9 cellular contexts compared by ENCODE assay signal in the genomic region with DNA sequence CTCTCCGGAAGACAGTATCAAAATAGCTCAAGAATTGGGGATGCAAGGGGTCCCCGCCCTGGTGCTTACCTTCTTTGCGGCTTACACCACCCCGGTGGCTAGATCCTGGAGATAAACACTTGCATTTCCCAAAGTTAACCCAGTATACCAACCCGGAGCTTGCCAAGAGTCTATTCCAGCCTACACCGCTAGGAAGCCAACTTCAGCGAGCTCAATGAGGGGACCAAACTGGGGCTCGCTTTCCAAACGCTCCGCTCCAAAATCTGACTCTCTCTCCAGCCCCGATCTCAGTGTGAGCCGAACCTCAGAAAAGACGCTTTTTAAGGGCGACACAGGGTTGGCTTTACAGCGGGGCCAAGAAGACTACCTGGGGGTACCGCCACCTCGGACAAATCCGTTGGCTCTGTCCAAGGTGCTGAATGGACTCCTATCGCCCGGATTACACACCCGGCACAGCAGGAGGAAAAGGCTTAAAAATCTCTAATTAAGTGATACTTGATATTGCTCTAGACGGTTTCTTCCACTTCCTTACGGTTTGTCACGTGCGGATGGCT. TPM values are rescaled to one million over a fixed set of nuclear protein-coding genes. Genes with fewer than 3 reads are reported as not detected.
DNase-seq lines count a peak whose midpoint lies in the region; ATAC-seq and TF ChIP-seq lines count a peak whose summit lies in the region.
"Had no signal": no experiment of that assay in that cellular context is flagged by ENCODE, and none has a peak within 500 bp of the region (broad histone marks: within the 10 kb centered on the region; RNA-seq: fewer than 3 reads in every experiment).

No MANE protein-coding gene starts in this region.

- DNase-seq in heart left ventricle (peak in 2 of 5 donors; percentile 26 to 38), cardiac septum (ENCODE audit: low spot score) (no peak), SK-N-DZ (ENCODE audit: low spot score) (peak; percentile 54), glomerular visceral epithelial cell (ENCODE audit: extremely low spot score) (peak; percentile 49), type B pancreatic cell (ENCODE audit: extremely low spot score, unreplicated experiment) (peak; percentile 72)
- DNase-seq in activated T-helper 2 cell treated with anti-CD3 and anti-CD28 coated beads, Interferon-gamma antibody, Interleukin-2, Interleukin-4, amounts not matched to agents 10 μg/mL and 5 μg/mL and 100 μg/mL, durations not matched to agents 14 hours and 24 hours and 36 hours (ENCODE audit: low spot score) = no peak
- DNase-seq: stimulated activated CD4-positive, alpha-beta T cell treated with anti-CD3 and anti-CD28 coated beads, Interleukin-12 subunit alpha, Interleukin-12 subunit beta, amount 100 ng/mL, for 4 hours had no signal

- H3K4me1 Mint-ChIP-seq in type B pancreatic cell (ENCODE audit: unreplicated experiment) = peaks cover 20% of the 10 kb centered on the region
- H3K4me1 Mint-ChIP-seq in activated T-helper 2 cell treated with anti-CD3 and anti-CD28 coated beads, Interferon-gamma antibody, Interleukin-2, Interleukin-4, amounts not matched to agents 10 μg/mL and 5 μg/mL and 100 μg/mL, durations not matched to agents 14 hours and 24 hours and 36 hours (ENCODE audit: low read depth) = peaks cover 3% of the 10 kb centered on the region

- no peaks in the 10 kb centered on the region for H3K9me3 Mint-ChIP-seq in type B pancreatic cell
- H3K9me3 Mint-ChIP-seq in activated T-helper 2 cell treated with anti-CD3 and anti-CD28 coated beads, Interferon-gamma antibody, Interleukin-2, Interleukin-4, amounts not matched to agents 10 μg/mL and 5 μg/mL and 100 μg/mL, durations not matched to agents 14 hours and 24 hours and 36 hours = peaks cover 11% of the 10 kb centered on the region

- H3K27me3 ChIP-seq in heart left ventricle = peaks cover 23 to 86% (median 59%) of the 10 kb centered on the region in 9 donors

- TF ChIP-seq CTCF in heart left ventricle (IDR thresholded peaks at IDR 0.05) (no peak), type B pancreatic cell (conservative IDR thresholded peaks at IDR 0.05) (peak; percentile 69)

- ATAC-seq in heart left ventricle (peak in 3 of 4 donors; percentile 44 to 53 (median 50)), HG03095 (IDR thresholded peaks at IDR 0.05; ENCODE audit: unreplicated experiment) (no peak), GM21423 (IDR thresholded peaks at IDR 0.05; ENCODE audit: unreplicated experiment) (no peak)

- no peak overlapping the region for H3K27ac ChIP-seq in heart left ventricle

- 3 to 5% (median 4%) methylated on average over 25 of the region's 25 CpGs for WGBS in heart left ventricle, 4 donors

- H3K27ac Mint-ChIP-seq in type B pancreatic cell = peak overlapping the region; percentile 15
- no peak overlapping the region for H3K27ac Mint-ChIP-seq in activated T-helper 2 cell treated with anti-CD3 and anti-CD28 coated beads, Interferon-gamma antibody, Interleukin-2, Interleukin-4, amounts not matched to agents 10 μg/mL and 5 μg/mL and 100 μg/mL, durations not matched to agents 14 hours and 24 hours and 36 hours

- peaks cover 0 to 34% (median 5%) of the 10 kb centered on the region in 12 donors for H3K4me1 ChIP-seq in heart left ventricle

- peak overlapping the region; percentile 92 for H3K4me3 Mint-ChIP-seq in type B pancreatic cell
- no peak overlapping the region for H3K4me3 Mint-ChIP-seq in activated T-helper 2 cell treated with anti-CD3 and anti-CD28 coated beads, Interferon-gamma antibody, Interleukin-2, Interleukin-4, amounts not matched to agents 10 μg/mL and 5 μg/mL and 100 μg/mL, durations not matched to agents 14 hours and 24 hours and 36 hours (ENCODE audit: low read depth)

- H3K9me3 ChIP-seq in heart left ventricle = no peaks in the 10 kb centered on the region

- no peaks in the 10 kb centered on the region for H3K36me3 Mint-ChIP-seq in type B pancreatic cell
- no peaks in the 10 kb centered on the region for H3K36me3 Mint-ChIP-seq in activated T-helper 2 cell treated with anti-CD3 and anti-CD28 coated beads, Interferon-gamma antibody, Interleukin-2, Interleukin-4, amounts not matched to agents 10 μg/mL and 5 μg/mL and 100 μg/mL, durations not matched to agents 14 hours and 24 hours and 36 hours (ENCODE audit: low read depth)

- H3K4me3 ChIP-seq in heart left ventricle = no peak overlapping the region

- no peaks in the 10 kb centered on the region for H3K36me3 ChIP-seq in heart left ventricle

- intact Hi-C loops in heart left ventricle (cut with DNase I) = no loop called here
- intact Hi-C loops in cardiac septum (cut with DNase I) = no loop called here
- intact Hi-C loops in activated T-helper 2 cell treated with anti-CD3 and anti-CD28 coated beads, Interferon-gamma antibody, Interleukin-2, Interleukin-4, amounts not matched to agents 10 μg/mL and 5 μg/mL and 100 μg/mL, durations not matched to agents 14 hours and 24 hours and 36 hours (cut with micrococcal nuclease) = loop anchor here (2.0 kb wide), 1 partner anchor 22 kb away; no protein-coding TSS in a partner anchor

- H3K27me3 Mint-ChIP-seq in type B pancreatic cell = peaks cover 94% of the 10 kb centered on the region
- H3K27me3 Mint-ChIP-seq in activated T-helper 2 cell treated with anti-CD3 and anti-CD28 coated beads, Interferon-gamma antibody, Interleukin-2, Interleukin-4, amounts not matched to agents 10 μg/mL and 5 μg/mL and 100 μg/mL, durations not matched to agents 14 hours and 24 hours and 36 hours (ENCODE audit: low read depth) = peaks cover 60% of the 10 kb centered on the region

- TF ChIP-seq POLR2A in heart left ventricle (IDR thresholded peaks at IDR 0.05) = no peak

RNA-seq across cellular contexts. Expression of gene BDNF, which starts 20.1 kb away (rescaled TPM):
- total RNA-seq in heart left ventricle = 1 to 10 TPM; 2.1 to 8.5 (median 3.8) TPM
- 1 to 10 TPM in 1 of 2 donors, under 1 TPM in 1; 0.93 to 3.1 TPM for polyA plus RNA-seq in heart left ventricle
- 8.4 TPM for total RNA-seq in cardiac septum
- polyA plus RNA-seq in SK-N-DZ (2014; cell fraction: cytosol; rRNA removed) = 16.5 and 17.5 TPM in 2 replicates
- polyA plus RNA-seq in SK-N-DZ (2014; cell fraction: nucleus; rRNA removed) = 15.7 and 17.1 TPM in 2 replicates
- 3.6 and 5.5 TPM in 2 replicates for total RNA-seq in type B pancreatic cell (ENCODE audit: low replicate concordance)
- total RNA-seq in activated T-helper 2 cell treated with anti-CD3 and anti-CD28 coated beads, Interferon-gamma antibody, Interleukin-2, Interleukin-4, amounts not matched to agents 10 μg/mL and 5 μg/mL and 100 μg/mL, durations not matched to agents 14 hours and 24 hours and 36 hours = not detected in 2 replicates

Comparison
In these comparisons a context has a peak if more than half of its experiments do, and no peak if none do; other contexts are left out.
1. ATAC-seq: peak in heart left ventricle (3 of 4); none in HG03095 (single experiment) and GM21423 (single experiment).
2. DNase-seq: peak in SK-N-DZ (single experiment), glomerular visceral epithelial cell (single experiment) and type B pancreatic cell (single experiment); none in cardiac septum (single experiment) and activated T-helper 2 cell treated with anti-CD3 and anti-CD28 coated beads, Interferon-gamma antibody, Interleukin-2, Interleukin-4, amounts not matched to agents 10 μg/mL and 5 μg/mL and 100 μg/mL, durations not matched to agents 14 hours and 24 hours and 36 hours (single experiment).